1 cellular context compared by ENCODE assay signal in the genomic region with DNA sequence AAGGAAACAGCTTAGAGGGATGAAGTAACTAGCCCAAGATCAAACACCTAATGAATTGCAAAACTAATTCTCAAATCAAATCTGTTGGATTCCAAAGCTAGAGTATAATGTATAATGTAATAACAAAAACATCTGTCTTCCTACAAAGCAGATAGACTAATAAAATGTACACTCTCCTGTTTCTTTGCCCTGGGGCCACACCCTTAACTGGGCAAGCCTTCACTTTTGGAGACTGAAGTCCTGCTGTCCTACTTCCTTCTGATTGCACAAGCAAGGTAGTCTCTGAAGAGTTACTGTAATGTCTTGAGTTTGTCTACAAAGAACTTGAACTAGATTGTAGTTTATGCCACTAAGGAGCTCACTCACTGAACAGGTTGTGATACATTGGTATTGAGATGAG.
TF ChIP-seq lines count a peak whose summit lies in the region.

No MANE protein-coding gene starts in this region.

TF ChIP-seq in SK-N-SH treated with all-trans-retinoic acid at 6 μM for 48 hours, 23 proteins besides CTCF, POLR2A, EP300 and RAD21 (continued from another document):
- TF ChIP-seq GLIS3 (CRISPR knock-in tag; IDR thresholded peaks at IDR 0.05), result no peak
- TF ChIP-seq ISL1 (CRISPR knock-in tag; IDR thresholded peaks at IDR 0.05), result no peak
- TF ChIP-seq, protein P1, sequence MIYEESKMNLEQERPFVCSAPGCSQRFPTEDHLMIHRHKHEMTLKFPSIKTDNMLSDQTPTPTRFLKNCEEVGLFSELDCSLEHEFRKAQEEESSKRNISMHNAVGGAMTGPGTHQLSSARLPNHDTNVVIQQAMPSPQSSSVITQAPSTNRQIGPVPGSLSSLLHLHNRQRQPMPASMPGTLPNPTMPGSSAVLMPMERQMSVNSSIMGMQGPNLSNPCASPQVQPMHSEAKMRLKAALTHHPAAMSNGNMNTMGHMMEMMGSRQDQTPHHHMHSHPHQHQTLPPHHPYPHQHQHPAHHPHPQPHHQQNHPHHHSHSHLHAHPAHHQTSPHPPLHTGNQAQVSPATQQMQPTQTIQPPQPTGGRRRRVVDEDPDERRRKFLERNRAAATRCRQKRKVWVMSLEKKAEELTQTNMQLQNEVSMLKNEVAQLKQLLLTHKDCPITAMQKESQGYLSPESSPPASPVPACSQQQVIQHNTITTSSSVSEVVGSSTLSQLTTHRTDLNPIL (CRISPR knock-in tag; IDR thresholded peaks at IDR 0.05; ENCODE audit: low read depth), result no peak
- no peak for TF ChIP-seq ZNF70 (CRISPR knock-in tag; IDR thresholded peaks at IDR 0.05)
- TF ChIP-seq, protein P2, sequence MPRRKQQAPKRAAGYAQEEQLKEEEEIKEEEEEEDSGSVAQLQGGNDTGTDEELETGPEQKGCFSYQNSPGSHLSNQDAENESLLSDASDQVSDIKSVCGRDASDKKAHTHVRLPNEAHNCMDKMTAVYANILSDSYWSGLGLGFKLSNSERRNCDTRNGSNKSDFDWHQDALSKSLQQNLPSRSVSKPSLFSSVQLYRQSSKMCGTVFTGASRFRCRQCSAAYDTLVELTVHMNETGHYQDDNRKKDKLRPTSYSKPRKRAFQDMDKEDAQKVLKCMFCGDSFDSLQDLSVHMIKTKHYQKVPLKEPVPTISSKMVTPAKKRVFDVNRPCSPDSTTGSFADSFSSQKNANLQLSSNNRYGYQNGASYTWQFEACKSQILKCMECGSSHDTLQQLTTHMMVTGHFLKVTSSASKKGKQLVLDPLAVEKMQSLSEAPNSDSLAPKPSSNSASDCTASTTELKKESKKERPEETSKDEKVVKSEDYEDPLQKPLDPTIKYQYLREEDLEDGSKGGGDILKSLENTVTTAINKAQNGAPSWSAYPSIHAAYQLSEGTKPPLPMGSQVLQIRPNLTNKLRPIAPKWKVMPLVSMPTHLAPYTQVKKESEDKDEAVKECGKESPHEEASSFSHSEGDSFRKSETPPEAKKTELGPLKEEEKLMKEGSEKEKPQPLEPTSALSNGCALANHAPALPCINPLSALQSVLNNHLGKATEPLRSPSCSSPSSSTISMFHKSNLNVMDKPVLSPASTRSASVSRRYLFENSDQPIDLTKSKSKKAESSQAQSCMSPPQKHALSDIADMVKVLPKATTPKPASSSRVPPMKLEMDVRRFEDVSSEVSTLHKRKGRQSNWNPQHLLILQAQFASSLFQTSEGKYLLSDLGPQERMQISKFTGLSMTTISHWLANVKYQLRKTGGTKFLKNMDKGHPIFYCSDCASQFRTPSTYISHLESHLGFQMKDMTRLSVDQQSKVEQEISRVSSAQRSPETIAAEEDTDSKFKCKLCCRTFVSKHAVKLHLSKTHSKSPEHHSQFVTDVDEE (CRISPR knock-in tag; IDR thresholded peaks at IDR 0.05), result no peak
- TF ChIP-seq ARNTL (CRISPR knock-in tag; IDR thresholded peaks at IDR 0.05; ENCODE audit: borderline replicate concordance, low read depth), result no peak
- no peak for TF ChIP-seq ZFP30 (CRISPR knock-in tag; IDR thresholded peaks at IDR 0.05)
- no peak for TF ChIP-seq CSDC2 (CRISPR knock-in tag; IDR thresholded peaks at IDR 0.05)
- TF ChIP-seq PPARA (CRISPR knock-in tag; IDR thresholded peaks at IDR 0.05; ENCODE audit: borderline replicate concordance), result no peak
- TF ChIP-seq, protein P3, sequence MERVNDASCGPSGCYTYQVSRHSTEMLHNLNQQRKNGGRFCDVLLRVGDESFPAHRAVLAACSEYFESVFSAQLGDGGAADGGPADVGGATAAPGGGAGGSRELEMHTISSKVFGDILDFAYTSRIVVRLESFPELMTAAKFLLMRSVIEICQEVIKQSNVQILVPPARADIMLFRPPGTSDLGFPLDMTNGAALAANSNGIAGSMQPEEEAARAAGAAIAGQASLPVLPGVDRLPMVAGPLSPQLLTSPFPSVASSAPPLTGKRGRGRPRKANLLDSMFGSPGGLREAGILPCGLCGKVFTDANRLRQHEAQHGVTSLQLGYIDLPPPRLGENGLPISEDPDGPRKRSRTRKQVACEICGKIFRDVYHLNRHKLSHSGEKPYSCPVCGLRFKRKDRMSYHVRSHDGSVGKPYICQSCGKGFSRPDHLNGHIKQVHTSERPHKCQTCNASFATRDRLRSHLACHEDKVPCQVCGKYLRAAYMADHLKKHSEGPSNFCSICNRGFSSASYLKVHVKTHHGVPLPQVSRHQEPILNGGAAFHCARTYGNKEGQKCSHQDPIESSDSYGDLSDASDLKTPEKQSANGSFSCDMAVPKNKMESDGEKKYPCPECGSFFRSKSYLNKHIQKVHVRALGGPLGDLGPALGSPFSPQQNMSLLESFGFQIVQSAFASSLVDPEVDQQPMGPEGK (CRISPR knock-in tag; IDR thresholded peaks at IDR 0.05; ENCODE audit: borderline replicate concordance), result no peak
